In the genomic region with DNA sequence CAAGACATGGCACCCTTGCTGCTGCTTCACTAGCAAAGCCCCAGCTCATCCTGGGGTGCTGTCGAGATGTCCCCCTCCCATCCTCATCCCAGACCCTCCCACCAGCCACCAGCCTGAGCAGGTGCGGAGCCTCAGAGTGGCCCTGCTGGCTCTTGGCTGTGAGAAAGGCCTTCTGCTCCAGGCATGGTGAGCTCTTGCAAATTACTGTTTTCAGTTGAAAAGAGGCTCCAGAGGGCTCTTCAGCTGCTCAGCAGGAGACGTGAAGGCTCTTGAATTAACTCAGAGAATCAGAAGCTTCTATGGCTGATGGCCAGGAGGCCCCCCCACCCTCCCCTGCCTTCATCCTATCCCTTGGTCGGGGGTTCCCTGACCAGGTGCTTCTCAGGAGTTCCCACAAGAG, we compare ENCODE assay signal across 1 cellular context.
A peak's percentile ranks its signal among the peaks of the same experiment; 100 is the strongest.
TF ChIP-seq lines count a peak whose summit lies in the region.

No MANE protein-coding gene starts in this region.

TF ChIP-seq in GM23338, 12 proteins besides CTCF, POLR2A, EP300 and RAD21:
- TF ChIP-seq ZNF462 (CRISPR knock-in tag; IDR thresholded peaks at IDR 0.05): peak; percentile 91
- TF ChIP-seq STAT1 (IDR thresholded peaks at IDR 0.05; ENCODE audit: unreplicated experiment): no peak
